In the genomic region with DNA sequence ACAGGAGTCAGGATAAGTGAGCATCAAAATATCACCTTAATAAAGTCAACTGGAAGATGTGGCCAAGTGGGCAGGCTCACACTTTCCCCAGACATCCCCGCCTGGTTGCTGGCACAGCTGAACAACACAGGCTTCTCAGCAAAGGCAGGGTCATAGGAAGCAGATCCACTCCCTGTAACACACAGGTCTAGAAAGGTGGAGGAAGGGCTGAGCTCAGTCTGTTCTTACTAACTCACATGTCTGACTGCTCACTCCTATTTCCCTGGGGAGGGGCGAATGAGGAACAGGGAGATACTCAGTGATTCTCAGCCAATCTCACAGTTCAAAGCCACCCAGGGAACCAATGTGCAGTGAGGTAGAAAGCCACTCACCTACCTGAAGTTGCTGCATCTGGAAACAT, we compare ENCODE assay signal across 10 cellular contexts. TPM values are rescaled to one million over a fixed set of nuclear protein-coding genes. Genes with fewer than 3 reads are reported as not detected.
DNase-seq lines count a peak whose midpoint lies in the region; ATAC-seq, FAIRE-seq and TF ChIP-seq lines count a peak whose summit lies in the region.
"Had no signal": no experiment of that assay in that cellular context is flagged by ENCODE, and none has a peak within 500 bp of the region (broad histone marks: within the 10 kb centered on the region; RNA-seq: fewer than 3 reads in every experiment).

No MANE protein-coding gene starts in this region.

- POLR2A ChIA-PET in MCF 10A (lab: Yijun Ruan, JAX) = no interaction called here

- H3K4me1 Mint-ChIP-seq in MCF 10A (ENCODE audit: insufficient read depth, unreplicated experiment) (no peaks in the 10 kb centered on the region), osteocyte (ENCODE audit: unreplicated experiment) (no peaks in the 10 kb centered on the region)
- H3K4me1 Mint-ChIP-seq in natural killer cell treated with Interleukin-12 subunit alpha and Interleukin-12 subunit beta and Interleukin-15 and Interleukin-18, amount 100 ng/mL, for 72 hours (ENCODE audit: low read depth in 2 of 2) = peaks cover 3 to 11% of the 10 kb centered on the region in 2 donors

- ATAC-seq in natural killer cell treated with Interleukin-12 subunit alpha and Interleukin-12 subunit beta and Interleukin-15 and Interleukin-18, amount 100 ng/mL, for 72 hours = no peak

- intact Hi-C loops in breast epithelium (cut with DNase I; ENCODE audit: low total_unique reads) = no loop called here
- intact Hi-C loops in MCF 10A (cut with micrococcal nuclease) = no loop called here

- in situ Hi-C loops in GM23248 (cut with MboI) = no loop called here

- FAIRE-seq in HTR-8/SVneo (lab: Jason Lieb, UNC) = no peak

- H2AFZ ChIP-seq in GM23248 = no peak overlapping the region

- no peaks in the 10 kb centered on the region for H3K9me2 ChIP-seq in GM23248 (ENCODE audit: insufficient read depth)

- peak overlapping the region; percentile 53 to 56 for H3K27ac ChIP-seq in breast epithelium
- no peak overlapping the region for H3K27ac ChIP-seq in GM23248
- H3K27ac ChIP-seq: skin epidermis had no signal

- 22 to 29% methylated on average over 2 of the region's 2 CpGs for WGBS in GM23248 (ENCODE audit: low coverage in 1 of 2, low lambda C conversion rate in 2 of 2, missing lambda C conversion rate in 2 of 2), 2 experiments

- no peaks in the 10 kb centered on the region for H3K27me3 Mint-ChIP-seq in MCF 10A (ENCODE audit: insufficient read depth, unreplicated experiment)
- H3K27me3 Mint-ChIP-seq in natural killer cell treated with Interleukin-12 subunit alpha and Interleukin-12 subunit beta and Interleukin-15 and Interleukin-18, amount 100 ng/mL, for 72 hours = peaks cover 0 to 3% of the 10 kb centered on the region in 2 donors
- peaks cover 23% of the 10 kb centered on the region for H3K27me3 Mint-ChIP-seq in osteocyte (ENCODE audit: unreplicated experiment)
- H3K27me3 Mint-ChIP-seq: brain had no signal

- no peak overlapping the region for H3K9ac ChIP-seq in GM23248

- H3K4me3 Mint-ChIP-seq in MCF 10A (ENCODE audit: unreplicated experiment) (no peak overlapping the region), osteocyte (ENCODE audit: unreplicated experiment) (no peak overlapping the region)
- no peak overlapping the region for H3K4me3 Mint-ChIP-seq in natural killer cell treated with Interleukin-12 subunit alpha and Interleukin-12 subunit beta and Interleukin-15 and Interleukin-18, amount 100 ng/mL, for 72 hours
- H3K4me3 Mint-ChIP-seq: brain had no signal

- H3K27me3 ChIP-seq in breast epithelium (no peaks in the 10 kb centered on the region), GM23248 (replicated peaks; ENCODE audit: insufficient read depth) (peaks cover 5% of the 10 kb centered on the region; the same call in 1 of the 2 replicates)

- no peaks in the 10 kb centered on the region for H4K20me1 ChIP-seq in GM23248 (ENCODE audit: insufficient read depth)

- DNase-seq in breast epithelium (ENCODE audit: low spot score in 2 of 2) (no peak), MCF 10A (ENCODE audit: unreplicated experiment) (no peak), HTR-8/SVneo (ENCODE audit: insufficient read length, low spot score) (peak; percentile 23), fibroblast of pulmonary artery (ENCODE audit: low read depth) (peak; percentile 24), NCI-H748 treated with DMSO at 0.1 percent for 48 hours (lab: John Stamatoyannopoulos, UW) (no peak), GM23248 (no peak), osteocyte (ENCODE audit: extremely low spot score, unreplicated experiment) (no peak)
- DNase-seq in natural killer cell treated with Interleukin-12 subunit alpha and Interleukin-12 subunit beta and Interleukin-15 and Interleukin-18, amount 100 ng/mL, for 72 hours (ENCODE audit: low spot score) = no peak

- H3K36me3 ChIP-seq in breast epithelium (no peaks in the 10 kb centered on the region), GM23248 (ENCODE audit: low read depth) (no peaks in the 10 kb centered on the region)

- CTCF ChIA-PET in MCF 10A (lab: Yijun Ruan, JAX) = no interaction called here

- H3K9me3 ChIP-seq in breast epithelium (no peaks in the 10 kb centered on the region), GM23248 (ENCODE audit: low read depth) (no peaks in the 10 kb centered on the region)

- no peaks in the 10 kb centered on the region for H3K79me2 ChIP-seq in GM23248 (ENCODE audit: insufficient read depth)

- H3K4me1 ChIP-seq in breast epithelium (peaks cover 0 to 3% of the 10 kb centered on the region in 2 donors), GM23248 (ENCODE audit: insufficient read depth) (no peaks in the 10 kb centered on the region)

- no peak for TF ChIP-seq CTCF in breast epithelium (IDR thresholded peaks at IDR 0.05)
- TF ChIP-seq CTCF in MCF 10A (IDR thresholded peaks at IDR 0.05; ENCODE audit: unreplicated experiment) = no peak
- TF ChIP-seq CTCF in fibroblast of pulmonary artery (IDR thresholded peaks at IDR 0.05; ENCODE audit: low read length, missing control alignments) = no peak
- TF ChIP-seq CTCF in osteocyte (IDR thresholded peaks at IDR 0.05) = no peak

- H3K36me3 Mint-ChIP-seq in MCF 10A (ENCODE audit: insufficient read depth, unreplicated experiment) = no peaks in the 10 kb centered on the region
- no peaks in the 10 kb centered on the region for H3K36me3 Mint-ChIP-seq in natural killer cell treated with Interleukin-12 subunit alpha and Interleukin-12 subunit beta and Interleukin-15 and Interleukin-18, amount 100 ng/mL, for 72 hours
- no peaks in the 10 kb centered on the region for H3K36me3 Mint-ChIP-seq in osteocyte (ENCODE audit: unreplicated experiment)
- H3K36me3 Mint-ChIP-seq: brain had no signal

- no peaks in the 10 kb centered on the region for H3K9me3 Mint-ChIP-seq in MCF 10A (ENCODE audit: unreplicated experiment)
- H3K9me3 Mint-ChIP-seq in natural killer cell treated with Interleukin-12 subunit alpha and Interleukin-12 subunit beta and Interleukin-15 and Interleukin-18, amount 100 ng/mL, for 72 hours = no peaks in the 10 kb centered on the region
- H3K9me3 Mint-ChIP-seq in osteocyte (ENCODE audit: unreplicated experiment) = no peaks in the 10 kb centered on the region

- H3K27ac Mint-ChIP-seq in MCF 10A (ENCODE audit: low read depth, unreplicated experiment) = no peak overlapping the region
- H3K27ac Mint-ChIP-seq in natural killer cell treated with Interleukin-12 subunit alpha and Interleukin-12 subunit beta and Interleukin-15 and Interleukin-18, amount 100 ng/mL, for 72 hours = peak overlapping the region in 1 of 2 donors; percentile 25
- no peak overlapping the region for H3K27ac Mint-ChIP-seq in osteocyte (ENCODE audit: unreplicated experiment)

- BruUV-seq in MCF 10A (replicated peaks; lab: Mats Ljungman, UMichigan) = no TSS peak

- H3K4me3 ChIP-seq in breast epithelium (no peak overlapping the region), fibroblast of pulmonary artery (replicated peaks; ENCODE audit: low read depth, low read length) (no peak overlapping the region), GM23248 (no peak overlapping the region)
- H3K4me3 ChIP-seq: skin epidermis had no signal

- no peak for TF ChIP-seq POLR2A in breast epithelium (IDR thresholded peaks at IDR 0.05)

- no peaks in the 10 kb centered on the region for H3F3A ChIP-seq in GM23248 (ENCODE audit: insufficient read depth)

- H3K4me2 ChIP-seq in GM23248 (ENCODE audit: unreplicated experiment) = no peak overlapping the region

RNA-seq across cellular contexts. Expression of a gene that starts 45.0 kb away (rescaled TPM):
- total RNA-seq in breast epithelium = 10 to 100 TPM; 10.9 to 23.7 (median 16.4) TPM
- total RNA-seq in MCF 10A (2022) = 3.0 and 5.6 TPM in 2 replicates
- total RNA-seq in GM23248 (2014; rRNA removed; shearing (Covaris generic)) = 5.7 and 12.9 TPM in 2 replicates
- 5.0 and 5.2 TPM in 2 replicates for polyA plus RNA-seq in GM23248 (2016; fragmentation: Nextera tagmentation; extraction: Ambion mirVana)
- total RNA-seq in natural killer cell treated with Interleukin-12 subunit alpha and Interleukin-12 subunit beta and Interleukin-15 and Interleukin-18, amount 100 ng/mL, for 72 hours = 1 to 10 TPM; 2.9 to 3.6 TPM
- 5.3 and 8.5 TPM in 2 replicates for total RNA-seq in osteocyte

Comparison
In these comparisons a context has a peak if more than half of its experiments do, and no peak if none do; other contexts are left out.
1. DNase-seq: peak in HTR-8/SVneo (single experiment) and fibroblast of pulmonary artery (single experiment); none in breast epithelium (0 of 2), MCF 10A (single experiment), NCI-H748 treated with DMSO at 0.1 percent for 48 hours (single experiment), GM23248 (single experiment), natural killer cell treated with Interleukin-12 subunit alpha and Interleukin-12 subunit beta and Interleukin-15 and Interleukin-18, amount 100 ng/mL, for 72 hours (single experiment) and osteocyte (single experiment).